In genomic region chr4:23169598-23170311, GRCh38 we compare ENCODE assay signal across 30 cellular contexts.
"Had no signal": no experiment of that assay in that cellular context is flagged by ENCODE, and none has a peak within 500 bp of the region (broad histone marks: within the 10 kb centered on the region; RNA-seq: fewer than 3 reads in every experiment).

No MANE protein-coding gene starts in this region.

- H3K4me1 ChIP-seq: adrenal gland, body of pancreas, colonic mucosa, esophagus squamous epithelium, lower lobe of right lung had no signal

- DNase-seq: activated CD4-positive, alpha-beta T cell treated with anti-CD3 and anti-CD28 coated beads for 48 hours; activated CD4-positive, alpha-beta T cell treated with anti-CD3 and anti-CD28 coated beads, Interleukin-2, amount 50 U/mL, for 48 hours; activated CD8-positive, alpha-beta memory T cell treated with anti-CD3 and anti-CD28 coated beads for 24 hours; activated effector memory CD4-positive, alpha-beta T cell treated with anti-CD3 and anti-CD28 coated beads, Interleukin-2, amount 50 U/mL, for 16 hours; activated naive CD4-positive, alpha-beta T cell treated with anti-CD3 and anti-CD28 coated beads for 36 hours; activated naive CD8-positive, alpha-beta T cell treated with anti-CD3 and anti-CD28 coated beads for 36 hours; adrenal gland; aorta; body of pancreas; cerebellar nuclear complex; colonic mucosa; effector CD8-positive, alpha-beta T cell; esophagus squamous epithelium; foreskin melanocyte; islet precursor cell; lower lobe of right lung; mesenchymal stem cell; natural killer cell; stimulated activated CD4-positive, alpha-beta T cell treated with anti-CD3 and anti-CD28 coated beads, Interleukin-4, amount 100 ng/mL, for 24 hours; T-helper 9 cell; trophoblast cell; WERI-Rb-1 had no signal

- H3K9me3 ChIP-seq: adrenal gland, body of pancreas, colonic mucosa, esophagus squamous epithelium, lower lobe of right lung, thoracic aorta had no signal

- H3K4me3 Mint-ChIP-seq: activated naive CD4-positive, alpha-beta T cell treated with anti-CD3 and anti-CD28 coated beads for 36 hours; activated naive CD8-positive, alpha-beta T cell treated with anti-CD3 and anti-CD28 coated beads for 36 hours; activated T-helper 1 cell treated with anti-CD3 and anti-CD28 coated beads, Interleukin-12 subunit alpha, Interleukin-12 subunit beta, Interleukin-2, Interleukin-4 antibody, amounts not matched to agents 30 ng/mL and 10 ng/mL and 1 ng/mL, durations not matched to agents 14 hours and 24 hours and 36 hours; natural killer cell; stimulated activated effector memory CD8-positive, alpha-beta T cell treated with anti-CD3 and anti-CD28 coated beads, Interleukin-12 subunit alpha, Interleukin-12 subunit beta, amount 100 ng/mL, for 72 hours; stimulated activated naive CD8-positive, alpha-beta T cell treated with anti-CD3 and anti-CD28 coated beads, Interleukin-15, Interleukin-2, amounts not matched to agents 100 ng/mL and 50 ng/mL, for 24 hours had no signal

- ATAC-seq: activated CD4-positive, CD25-positive, alpha-beta regulatory T cell treated with anti-CD3 and anti-CD28 coated beads, Interleukin-2, amount 50 U/mL, for 24 hours; body of pancreas; lower lobe of right lung; natural killer cell; sciatic nerve; stimulated activated effector memory CD8-positive, alpha-beta T cell treated with anti-CD3 and anti-CD28 coated beads, Interleukin-12 subunit alpha, Interleukin-12 subunit beta, amount 100 ng/mL, for 72 hours had no signal

- H3K27ac ChIP-seq: adrenal gland, body of pancreas, colonic mucosa, epithelial cell of prostate, esophagus squamous epithelium, lower lobe of right lung, skin epidermis, thoracic aorta, WERI-Rb-1 had no signal

- H3K4me3 ChIP-seq: adrenal gland, body of pancreas, colonic mucosa, esophagus squamous epithelium, lower lobe of right lung, skin epidermis, thoracic aorta had no signal

- H3K27me3 ChIP-seq: adrenal gland, body of pancreas, colonic mucosa, esophagus squamous epithelium had no signal

- H3K36me3 Mint-ChIP-seq: activated naive CD8-positive, alpha-beta T cell treated with anti-CD3 and anti-CD28 coated beads for 36 hours; natural killer cell; stimulated activated effector memory CD8-positive, alpha-beta T cell treated with anti-CD3 and anti-CD28 coated beads, Interleukin-12 subunit alpha, Interleukin-12 subunit beta, amount 100 ng/mL, for 72 hours had no signal

- H3K36me3 ChIP-seq: adrenal gland, colonic mucosa, esophagus squamous epithelium, lower lobe of right lung, thoracic aorta, WERI-Rb-1 had no signal

- H3K4me1 Mint-ChIP-seq: activated naive CD8-positive, alpha-beta T cell treated with anti-CD3 and anti-CD28 coated beads for 36 hours; natural killer cell; stimulated activated effector memory CD8-positive, alpha-beta T cell treated with anti-CD3 and anti-CD28 coated beads, Interleukin-12 subunit alpha, Interleukin-12 subunit beta, amount 100 ng/mL, for 72 hours had no signal

- H3K27me3 Mint-ChIP-seq: activated naive CD8-positive, alpha-beta T cell treated with anti-CD3 and anti-CD28 coated beads for 36 hours; stimulated activated naive CD8-positive, alpha-beta T cell treated with anti-CD3 and anti-CD28 coated beads, Interleukin-15, Interleukin-2, amounts not matched to agents 100 ng/mL and 50 ng/mL, for 24 hours had no signal

- H3K27ac Mint-ChIP-seq: activated naive CD4-positive, alpha-beta T cell treated with anti-CD3 and anti-CD28 coated beads for 36 hours; activated naive CD8-positive, alpha-beta T cell treated with anti-CD3 and anti-CD28 coated beads for 36 hours; activated T-helper 1 cell treated with anti-CD3 and anti-CD28 coated beads, Interleukin-12 subunit alpha, Interleukin-12 subunit beta, Interleukin-2, Interleukin-4 antibody, amounts not matched to agents 30 ng/mL and 10 ng/mL and 1 ng/mL, durations not matched to agents 14 hours and 24 hours and 36 hours; natural killer cell; stimulated activated effector memory CD8-positive, alpha-beta T cell treated with anti-CD3 and anti-CD28 coated beads, Interleukin-12 subunit alpha, Interleukin-12 subunit beta, amount 100 ng/mL, for 72 hours; stimulated activated naive CD8-positive, alpha-beta T cell treated with anti-CD3 and anti-CD28 coated beads, Interleukin-15, Interleukin-2, amounts not matched to agents 100 ng/mL and 50 ng/mL, for 24 hours had no signal

- H3K9me3 Mint-ChIP-seq: activated naive CD8-positive, alpha-beta T cell treated with anti-CD3 and anti-CD28 coated beads for 36 hours; activated T-helper 1 cell treated with anti-CD3 and anti-CD28 coated beads, Interleukin-12 subunit alpha, Interleukin-12 subunit beta, Interleukin-2, Interleukin-4 antibody, amounts not matched to agents 30 ng/mL and 10 ng/mL and 1 ng/mL, durations not matched to agents 14 hours and 24 hours and 36 hours had no signal
